24 cellular contexts compared by ENCODE assay signal in genomic region chr19:8325454-8325853, GRCh38. TPM values are rescaled to one million over a fixed set of nuclear protein-coding genes. Genes with fewer than 3 reads are reported as not detected.
"Had no signal": no experiment of that assay in that cellular context is flagged by ENCODE, and none has a peak within 500 bp of the region (broad histone marks: within the 10 kb centered on the region; RNA-seq: fewer than 3 reads in every experiment).

No MANE protein-coding gene starts in this region.

- H3K27ac Mint-ChIP-seq: nephron; neural progenitor cell; stimulated activated effector memory CD8-positive, alpha-beta T cell treated with anti-CD3 and anti-CD28 coated beads, Interleukin-12 subunit alpha, Interleukin-12 subunit beta, amount 100 ng/mL, for 72 hours; stimulated activated naive CD8-positive, alpha-beta T cell treated with anti-CD3 and anti-CD28 coated beads, Interleukin-15, Interleukin-2, amounts not matched to agents 100 ng/mL and 50 ng/mL, for 24 hours had no signal

- H3K27me3 ChIP-seq: sigmoid colon, spleen, suprapubic skin, tibial artery, upper lobe of right lung had no signal

- H3K9me3 ChIP-seq: lower lobe of right lung, neutrophil, prostate gland, spleen, suprapubic skin, thoracic aorta, tibial artery, upper lobe of right lung had no signal

- H3K4me2 ChIP-seq: neural progenitor cell had no signal

- H3K4me3 ChIP-seq: lower lobe of right lung, neural progenitor cell, prostate gland, sigmoid colon, spleen, suprapubic skin, thoracic aorta, tibial artery, upper lobe of right lung had no signal

- H3K9ac ChIP-seq: neural progenitor cell had no signal

- H2AFZ ChIP-seq: neural progenitor cell had no signal

- ATAC-seq: lower lobe of right lung; naive thymus-derived CD8-positive, alpha-beta T cell; stimulated activated effector memory CD8-positive, alpha-beta T cell treated with anti-CD3 and anti-CD28 coated beads, Interleukin-12 subunit alpha, Interleukin-12 subunit beta, amount 100 ng/mL, for 72 hours; upper lobe of right lung had no signal

- H3K9me3 Mint-ChIP-seq: naive thymus-derived CD8-positive, alpha-beta T cell; nephron; neural progenitor cell; stimulated activated effector memory CD8-positive, alpha-beta T cell treated with anti-CD3 and anti-CD28 coated beads, Interleukin-12 subunit alpha, Interleukin-12 subunit beta, amount 100 ng/mL, for 72 hours; stimulated activated naive CD8-positive, alpha-beta T cell treated with anti-CD3 and anti-CD28 coated beads, Interleukin-15, Interleukin-2, amounts not matched to agents 100 ng/mL and 50 ng/mL, for 24 hours had no signal

- H3K27me3 Mint-ChIP-seq: naive thymus-derived CD8-positive, alpha-beta T cell; stimulated activated naive CD8-positive, alpha-beta T cell treated with anti-CD3 and anti-CD28 coated beads, Interleukin-15, Interleukin-2, amounts not matched to agents 100 ng/mL and 50 ng/mL, for 24 hours had no signal

- H3K27ac ChIP-seq: lower lobe of right lung, neural progenitor cell, neutrophil, prostate gland, sigmoid colon, suprapubic skin, thoracic aorta, tibial artery, upper lobe of right lung had no signal

- H3K36me3 ChIP-seq: neural progenitor cell, prostate gland had no signal

- H3K4me3 Mint-ChIP-seq: naive thymus-derived CD8-positive, alpha-beta T cell; neural progenitor cell; stimulated activated effector memory CD8-positive, alpha-beta T cell treated with anti-CD3 and anti-CD28 coated beads, Interleukin-12 subunit alpha, Interleukin-12 subunit beta, amount 100 ng/mL, for 72 hours; stimulated activated naive CD8-positive, alpha-beta T cell treated with anti-CD3 and anti-CD28 coated beads, Interleukin-15, Interleukin-2, amounts not matched to agents 100 ng/mL and 50 ng/mL, for 24 hours had no signal

- DNase-seq: hypothalamus; islet precursor cell; lower lobe of right lung; mammary epithelial cell; mesenchymal stem cell; naive thymus-derived CD8-positive, alpha-beta T cell; occipital lobe; retina; sigmoid colon; small intestine; stimulated activated CD4-positive, alpha-beta T cell treated with anti-CD3 and anti-CD28 coated beads, Interleukin-4, amount 100 ng/mL, for 24 hours; stimulated activated naive CD4-positive, alpha-beta T cell; tibial artery; trophoblast cell; upper lobe of right lung had no signal

RNA-seq across cellular contexts. Expression of gene ANGPTL4, which starts 38.5 kb away (rescaled TPM):
- total RNA-seq: naive thymus-derived CD8-positive, alpha-beta T cell had no signal
